In genomic region chr4:185071412-185071811, GRCh38 we compare ENCODE assay signal across 1 cellular context.
TF ChIP-seq lines count a peak whose summit lies in the region.

No MANE protein-coding gene starts in this region.

TF ChIP-seq in HepG2, 621 proteins besides CTCF, POLR2A, EP300 and RAD21:
- TF ChIP-seq ZBTB43 (CRISPR knock-in tag; conservative IDR thresholded peaks at IDR 0.05) = no peak
- TF ChIP-seq ATF3 (CRISPR knock-in tag; IDR thresholded peaks at IDR 0.05) = no peak
- no peak for TF ChIP-seq TFAP4 (IDR thresholded peaks at IDR 0.05; ENCODE audit: borderline replicate concordance, low read depth)
- no peak for TF ChIP-seq TFDP2 (CRISPR knock-in tag; IDR thresholded peaks at IDR 0.05)
- no peak for TF ChIP-seq ZNF674 (CRISPR knock-in tag; IDR thresholded peaks at IDR 0.05; ENCODE audit: low read depth)
- TF ChIP-seq ZNF7 (CRISPR knock-in tag; IDR thresholded peaks at IDR 0.05) = no peak
TF ChIP-seq in HepG2: peak in this region for 0.
